ENCODE assay signal across 8 cellular contexts in the genomic region with DNA sequence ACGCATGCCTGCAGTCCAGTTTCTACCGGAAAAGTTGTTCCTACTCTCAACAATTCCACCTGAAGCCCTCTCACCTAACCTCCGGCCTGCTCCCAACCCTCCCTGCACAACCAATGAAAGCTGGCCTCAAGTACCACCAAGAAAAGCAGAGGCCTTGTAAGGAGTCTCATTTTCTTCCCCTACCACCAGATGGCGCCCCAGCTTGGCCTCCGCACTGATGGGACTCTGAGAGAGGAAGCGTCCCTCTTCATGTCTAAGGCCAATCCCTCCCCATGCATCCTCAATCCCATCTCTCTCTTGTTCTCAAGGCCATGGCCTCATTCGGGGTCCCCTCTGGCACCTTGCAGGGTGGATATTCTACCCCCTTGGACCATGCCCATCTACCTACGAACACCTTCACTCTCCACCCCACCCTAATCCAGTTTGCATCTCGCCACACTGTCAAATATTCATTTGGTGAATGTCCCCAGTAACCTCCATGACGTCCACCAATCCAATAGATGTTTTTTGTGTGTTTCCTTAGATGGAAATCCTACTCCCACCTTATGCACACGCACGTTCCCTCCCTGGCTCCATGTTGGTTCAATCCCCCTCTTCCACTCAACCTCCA.
DNase-seq lines count a peak whose midpoint lies in the region; ATAC-seq and TF ChIP-seq lines count a peak whose summit lies in the region.

No MANE protein-coding gene starts in this region.

- H3K9me3 Mint-ChIP-seq in activated T-cell treated with anti-CD3 and anti-CD28 coated beads, Interleukin-2, amount 50 U/mL, for 72 hours, result no peaks in the 10 kb centered on the region

- in situ Hi-C loops in GM13977 (cut with MboI; ENCODE audit: low pct_unique_long_range_greater_than_20kb, low sequenced_read_pairs, unreplicated experiment), result no loop called here

- H3K9me3 ChIP-seq in PC-3 (ENCODE audit: low read length), result no peaks in the 10 kb centered on the region

- H3K36me3 ChIP-seq in PC-3 (ENCODE audit: low read depth, low read length), result no peaks in the 10 kb centered on the region

- no TSS peak for BruUV-seq in PC-3 (replicated peaks; lab: Mats Ljungman, UMichigan)

- DNase-seq in A172 (ENCODE audit: low spot score) (peak; percentile 24), GM13977 (ENCODE audit: low spot score) (peak; percentile 31), PC-3 (peak; percentile 3), glomerular visceral epithelial cell (ENCODE audit: extremely low spot score) (peak; percentile 25), sciatic nerve (ENCODE audit: low spot score) (peak; percentile 70), NCI-H1092 treated with DMSO at 0.1 percent for 48 hours (lab: John Stamatoyannopoulos, UW) (no peak)
- DNase-seq in activated T-cell treated with anti-CD3 and anti-CD28 coated beads, Interleukin-2, amount 50 U/mL, for 72 hours, result peak; percentile 48 to 67

- H3K27me3 Mint-ChIP-seq in activated T-cell treated with anti-CD3 and anti-CD28 coated beads, Interleukin-2, amount 50 U/mL, for 72 hours (ENCODE audit: low read depth), result peaks cover 18% of the 10 kb centered on the region

- H3K4me1 ChIP-seq in PC-3 (ENCODE audit: insufficient read depth, low read length), result no peaks in the 10 kb centered on the region

- ATAC-seq in PC-3 (no peak), sciatic nerve (no peak), GM18498 (IDR thresholded peaks at IDR 0.05; ENCODE audit: unreplicated experiment) (no peak)
- no peak for ATAC-seq in activated T-cell treated with anti-CD3 and anti-CD28 coated beads, Interleukin-2, amount 50 U/mL, for 72 hours (replicated peaks in 1 of 2)

- POLR2A ChIA-PET in PC-3 (lab: Charles Lee; ENCODE audit: unreplicated experiment), result no interaction called here

- no peak overlapping the region for H2AFZ ChIP-seq in PC-3 (ENCODE audit: low read length)

- H3K9me2 ChIP-seq in PC-3 (replicated peaks; ENCODE audit: low read length), result no peaks in the 10 kb centered on the region

- H3K79me2 ChIP-seq in PC-3 (ENCODE audit: low read length), result no peaks in the 10 kb centered on the region

- H3K4me1 Mint-ChIP-seq in activated T-cell treated with anti-CD3 and anti-CD28 coated beads, Interleukin-2, amount 50 U/mL, for 72 hours (ENCODE audit: low read depth), result no peaks in the 10 kb centered on the region

- intact Hi-C loops in PC-3 (cut with micrococcal nuclease), result no loop called here
- intact Hi-C loops in sciatic nerve (cut with DNase I), result no loop called here

- H4K20me1 ChIP-seq in PC-3 (ENCODE audit: low read length), result no peaks in the 10 kb centered on the region

- no peak overlapping the region for H3K27ac Mint-ChIP-seq in activated T-cell treated with anti-CD3 and anti-CD28 coated beads, Interleukin-2, amount 50 U/mL, for 72 hours

- no peak overlapping the region for H3K4me3 ChIP-seq in PC-3 (ENCODE audit: low read length)

- H3K4me3 Mint-ChIP-seq in activated T-cell treated with anti-CD3 and anti-CD28 coated beads, Interleukin-2, amount 50 U/mL, for 72 hours, result no peak overlapping the region

- no peak overlapping the region for H3K27ac ChIP-seq in PC-3 (ENCODE audit: low read length)

- no peak overlapping the region for H3K4me2 ChIP-seq in PC-3 (ENCODE audit: low read length)

- no peaks in the 10 kb centered on the region for H3F3A ChIP-seq in PC-3 (ENCODE audit: low read length, unreplicated experiment)

- TF ChIP-seq CTCF in GM13977 (IDR thresholded peaks at IDR 0.05; ENCODE audit: extremely low read depth, insufficient read depth, missing control alignments) (peak; percentile 47), PC-3 (conservative IDR thresholded peaks at IDR 0.05; ENCODE audit: low read depth, low read length) (peak; percentile 49; the same call in 1 of the 2 replicates)

- no peaks in the 10 kb centered on the region for H3K36me3 Mint-ChIP-seq in activated T-cell treated with anti-CD3 and anti-CD28 coated beads, Interleukin-2, amount 50 U/mL, for 72 hours (ENCODE audit: insufficient read depth in 2 of 2)

- CTCF ChIA-PET in PC-3 (lab: Charles Lee), result no interaction called here

- no peak overlapping the region for H3K9ac ChIP-seq in PC-3 (ENCODE audit: low read length)

- no peaks in the 10 kb centered on the region for H3K27me3 ChIP-seq in PC-3 (ENCODE audit: low read length)
